Comparison of ENCODE assay signal across 1 cellular context in genomic region chr5:41903892-41904799, GRCh38.
TF ChIP-seq lines count a peak whose summit lies in the region.

RIMOC1 (plus strand) TSS chr5:41904344; CDS start chr5:41904368, 24 bp downstream.

TF ChIP-seq in HepG2, 621 proteins besides CTCF, POLR2A, EP300 and RAD21 (continued from another document and continues in another):
- TF ChIP-seq SKIL (CRISPR knock-in tag; IDR thresholded peaks at IDR 0.05; ENCODE audit: borderline replicate concordance) (no peak), ZBTB26 (CRISPR knock-in tag; IDR thresholded peaks at IDR 0.05; ENCODE audit: borderline replicate concordance) (peak; percentile 73), SKI (IDR thresholded peaks at IDR 0.05; ENCODE audit: partially characterized antibody) (no peak), ZNF329 (CRISPR knock-in tag; IDR thresholded peaks at IDR 0.05; ENCODE audit: low read depth) (peak; percentile 63; the same call in 1 of the 2 replicates), ZNF24 (IDR thresholded peaks at IDR 0.05) (no peak), RORA (CRISPR knock-in tag; IDR thresholded peaks at IDR 0.05) (no peak), SP140L (CRISPR knock-in tag; IDR thresholded peaks at IDR 0.05; ENCODE audit: borderline replicate concordance) (no peak; the same call in 1 of the 2 replicates), ZNF547 (CRISPR knock-in tag; IDR thresholded peaks at IDR 0.05) (peak; percentile 54; the same call in 1 of the 2 replicates), NR2C2 (CRISPR knock-in tag; IDR thresholded peaks at IDR 0.05; ENCODE audit: borderline replicate concordance) (peak; percentile 99), PRMT3 (CRISPR knock-in tag; IDR thresholded peaks at IDR 0.05; ENCODE audit: borderline replicate concordance, low read depth) (no peak), E2F1 (CRISPR knock-in tag; IDR thresholded peaks at IDR 0.05) (no peak; the same call in 1 of the 2 replicates), ZNF577 (CRISPR knock-in tag; IDR thresholded peaks at IDR 0.05; ENCODE audit: borderline replicate concordance, low read depth) (no peak), NFYB (CRISPR knock-in tag; IDR thresholded peaks at IDR 0.05) (peak; percentile 92), MYNN (CRISPR knock-in tag; IDR thresholded peaks at IDR 0.05; ENCODE audit: low read depth) (peak; percentile 57; the same call in 1 of the 2 replicates), HINFP (CRISPR knock-in tag; IDR thresholded peaks at IDR 0.05; ENCODE audit: low read depth) (peak; percentile 44; the same call in 1 of the 2 replicates), ZMYM2 (CRISPR knock-in tag; IDR thresholded peaks at IDR 0.05) (no peak), ZNF234 (CRISPR knock-in tag; conservative IDR thresholded peaks at IDR 0.05) (no peak), ZNF567 (CRISPR knock-in tag; IDR thresholded peaks at IDR 0.05; ENCODE audit: borderline replicate concordance) (peak; percentile 72; the same call in 1 of the 2 replicates), MAF1 (CRISPR knock-in tag; IDR thresholded peaks at IDR 0.05; ENCODE audit: borderline replicate concordance) (peak; percentile 68; the same call in 1 of the 2 replicates), FIP1L1 (IDR thresholded peaks at IDR 0.05; ENCODE audit: borderline replicate concordance, insufficient read depth, low read depth, low read length) (no peak), ZNF879 (CRISPR knock-in tag; IDR thresholded peaks at IDR 0.05) (no peak), ZNF446 (CRISPR knock-in tag; IDR thresholded peaks at IDR 0.05) (no peak; the same call in 1 of the 2 replicates), PHF20 (CRISPR knock-in tag; IDR thresholded peaks at IDR 0.05) (peak; percentile 98), ZNF639 (CRISPR knock-in tag; conservative IDR thresholded peaks at IDR 0.05) (no peak; the same call in 1 of the 2 replicates), ZBTB42 (CRISPR knock-in tag; IDR thresholded peaks at IDR 0.05) (no peak), SALL2 (CRISPR knock-in tag; IDR thresholded peaks at IDR 0.05) (peak; percentile 63; the same call in 1 of the 2 replicates), CREM (IDR thresholded peaks at IDR 0.05) (peak; percentile 95), CREM (CRISPR knock-in tag; IDR thresholded peaks at IDR 0.05) (no peak), GPBP1L1 (CRISPR knock-in tag; IDR thresholded peaks at IDR 0.05) (no peak), KIAA2018 (CRISPR knock-in tag; IDR thresholded peaks at IDR 0.05; ENCODE audit: borderline replicate concordance) (no peak), SRSF4 (IDR thresholded peaks at IDR 0.05; ENCODE audit: low read depth, low read length, poor library complexity, severe bottlenecking) (no peak), CCAR2 (optimal IDR thresholded peaks at IDR 0.05; ENCODE audit: low read depth, low read length) (no peak), HOXA9 (CRISPR knock-in tag; IDR thresholded peaks at IDR 0.05; ENCODE audit: borderline replicate concordance) (no peak)
- TF ChIP-seq, protein P1, sequence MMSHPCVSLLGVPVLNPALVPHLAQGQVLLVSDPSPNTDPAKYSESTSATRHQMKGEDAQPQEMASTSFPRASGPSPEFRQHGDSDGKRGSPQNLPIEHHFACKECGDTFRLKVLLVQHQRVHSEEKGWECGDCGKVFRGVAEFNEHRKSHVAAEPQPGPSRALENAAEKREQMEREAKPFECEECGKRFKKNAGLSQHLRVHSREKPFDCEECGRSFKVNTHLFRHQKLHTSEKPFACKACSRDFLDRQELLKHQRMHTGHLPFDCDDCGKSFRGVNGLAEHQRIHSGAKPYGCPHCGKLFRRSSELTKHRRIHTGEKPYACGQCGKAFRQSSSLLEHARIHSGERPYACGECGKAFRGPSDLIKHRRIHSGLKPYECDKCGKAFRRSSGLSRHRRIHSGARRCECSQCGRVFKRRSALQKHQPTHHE (CRISPR knock-in tag; IDR thresholded peaks at IDR 0.05; ENCODE audit: borderline replicate concordance), result 0 out of 2 replicates have a peak, but pooled peaks have one; percentile 80
- TF ChIP-seq, protein P2, sequence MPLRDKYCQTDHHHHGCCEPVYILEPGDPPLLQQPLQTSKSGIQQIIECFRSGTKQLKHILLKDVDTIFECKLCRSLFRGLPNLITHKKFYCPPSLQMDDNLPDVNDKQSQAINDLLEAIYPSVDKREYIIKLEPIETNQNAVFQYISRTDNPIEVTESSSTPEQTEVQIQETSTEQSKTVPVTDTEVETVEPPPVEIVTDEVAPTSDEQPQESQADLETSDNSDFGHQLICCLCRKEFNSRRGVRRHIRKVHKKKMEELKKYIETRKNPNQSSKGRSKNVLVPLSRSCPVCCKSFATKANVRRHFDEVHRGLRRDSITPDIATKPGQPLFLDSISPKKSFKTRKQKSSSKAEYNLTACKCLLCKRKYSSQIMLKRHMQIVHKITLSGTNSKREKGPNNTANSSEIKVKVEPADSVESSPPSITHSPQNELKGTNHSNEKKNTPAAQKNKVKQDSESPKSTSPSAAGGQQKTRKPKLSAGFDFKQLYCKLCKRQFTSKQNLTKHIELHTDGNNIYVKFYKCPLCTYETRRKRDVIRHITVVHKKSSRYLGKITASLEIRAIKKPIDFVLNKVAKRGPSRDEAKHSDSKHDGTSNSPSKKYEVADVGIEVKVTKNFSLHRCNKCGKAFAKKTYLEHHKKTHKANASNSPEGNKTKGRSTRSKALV (CRISPR knock-in tag; IDR thresholded peaks at IDR 0.05), result no peak
- TF ChIP-seq, protein P3, sequence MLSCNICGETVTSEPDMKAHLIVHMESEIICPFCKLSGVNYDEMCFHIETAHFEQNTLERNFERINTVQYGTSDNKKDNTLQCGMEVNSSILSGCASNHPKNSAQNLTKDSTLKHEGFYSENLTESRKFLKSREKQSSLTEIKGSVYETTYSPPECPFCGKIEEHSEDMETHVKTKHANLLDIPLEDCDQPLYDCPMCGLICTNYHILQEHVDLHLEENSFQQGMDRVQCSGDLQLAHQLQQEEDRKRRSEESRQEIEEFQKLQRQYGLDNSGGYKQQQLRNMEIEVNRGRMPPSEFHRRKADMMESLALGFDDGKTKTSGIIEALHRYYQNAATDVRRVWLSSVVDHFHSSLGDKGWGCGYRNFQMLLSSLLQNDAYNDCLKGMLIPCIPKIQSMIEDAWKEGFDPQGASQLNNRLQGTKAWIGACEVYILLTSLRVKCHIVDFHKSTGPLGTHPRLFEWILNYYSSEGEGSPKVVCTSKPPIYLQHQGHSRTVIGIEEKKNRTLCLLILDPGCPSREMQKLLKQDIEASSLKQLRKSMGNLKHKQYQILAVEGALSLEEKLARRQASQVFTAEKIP (CRISPR knock-in tag; IDR thresholded peaks at IDR 0.05; ENCODE audit: borderline replicate concordance), result no peak
